In genomic region chr21:29697555-29698193, GRCh38 we compare ENCODE assay signal across 15 cellular contexts.
DNase-seq lines count a peak whose midpoint lies in the region; ATAC-seq, FAIRE-seq and TF ChIP-seq lines count a peak whose summit lies in the region.
"Had no signal": no experiment of that assay in that cellular context is flagged by ENCODE, and none has a peak within 500 bp of the region (broad histone marks: within the 10 kb centered on the region; RNA-seq: fewer than 3 reads in every experiment).

No MANE protein-coding gene starts in this region.

- TF ChIP-seq CTCF in astrocyte (IDR thresholded peaks at IDR 0.05; ENCODE audit: insufficient read depth, low read depth, low read length): no peak

- in situ Hi-C loops in HAP-1 (cut with MboI; ENCODE audit: low sequenced_read_pairs): no loop called here

- H3K9me3 ChIP-seq in astrocyte (ENCODE audit: insufficient read depth, low read depth, low read length): no peaks in the 10 kb centered on the region
- no peaks in the 10 kb centered on the region; the same call in none of the 2 replicates for H3K9me3 ChIP-seq in HAP-1
- H3K9me3 ChIP-seq: esophagus squamous epithelium had no signal

- no peak overlapping the region for H3K27ac ChIP-seq in astrocyte (ENCODE audit: low read depth, low read length)
- H3K27ac ChIP-seq: esophagus squamous epithelium had no signal

- H3K27ac Mint-ChIP-seq in astrocyte (ENCODE audit: unreplicated experiment): no peak overlapping the region
- H3K27ac Mint-ChIP-seq: nephron progenitor cell had no signal

- H3K36me3 Mint-ChIP-seq in astrocyte (ENCODE audit: low read depth, unreplicated experiment): no peaks in the 10 kb centered on the region

- peak; percentile 15 for DNase-seq in Daoy (ENCODE audit: low read depth)
- peak; percentile 30 for DNase-seq in astrocyte (ENCODE audit: low read depth)
- no peak for DNase-seq in HAP-1 (ENCODE audit: low spot score in 2 of 2)
- DNase-seq in NCI-H187 (lab: John Stamatoyannopoulos, UW): no peak
- no peak for DNase-seq in stimulated activated CD4-positive, alpha-beta T cell treated with anti-CD3 and anti-CD28 coated beads, Interleukin-4, amount 100 ng/mL, for 4 hours
- DNase-seq: activated CD8-positive, alpha-beta memory T cell treated with anti-CD3 and anti-CD28 coated beads, Interleukin-2, amount 50 U/mL, for 48 hours; esophagus squamous epithelium; NCI-H146; nephron progenitor cell; PC-3; stimulated activated naive CD4-positive, alpha-beta T cell treated with Interleukin-2 at 50 U/mL for 16 hours had no signal

- no peak overlapping the region for H3K9ac ChIP-seq in astrocyte (ENCODE audit: low read length)

- H3K4me1 ChIP-seq in astrocyte (ENCODE audit: insufficient read depth, low read length): peaks cover 5% of the 10 kb centered on the region
- no peaks in the 10 kb centered on the region for H3K4me1 ChIP-seq in HAP-1
- H3K4me1 ChIP-seq: esophagus squamous epithelium had no signal

- peak overlapping the region; percentile 15 for H3K4me2 ChIP-seq in astrocyte (ENCODE audit: low read length)

- peak; percentile 63 for ATAC-seq in GM21390 (IDR thresholded peaks at IDR 0.05; ENCODE audit: unreplicated experiment)
- ATAC-seq in HG03575 (IDR thresholded peaks at IDR 0.05; ENCODE audit: extremely low read depth, insufficient number of reproducible peaks, low FRiP score, unreplicated experiment): peak; percentile 61
- no peak for ATAC-seq in GM19452 (IDR thresholded peaks at IDR 0.05; ENCODE audit: unreplicated experiment)
- ATAC-seq: PC-3 had no signal

- no peak for FAIRE-seq in astrocyte (lab: Jason Lieb, UNC)
- FAIRE-seq: islet of Langerhans had no signal

- H3K27me3 Mint-ChIP-seq in astrocyte (ENCODE audit: low read depth, unreplicated experiment): no peaks in the 10 kb centered on the region

- no peak overlapping the region for H2AFZ ChIP-seq in astrocyte (ENCODE audit: low read depth, low read length)

- no peaks in the 10 kb centered on the region for H3K4me1 Mint-ChIP-seq in astrocyte (ENCODE audit: low read depth, unreplicated experiment)

- no peak overlapping the region for H3K4me3 ChIP-seq in astrocyte (ENCODE audit: insufficient read depth, low read depth, low read length)
- H3K4me3 ChIP-seq in HAP-1: no peak overlapping the region
- H3K4me3 ChIP-seq: esophagus squamous epithelium had no signal

- no peak overlapping the region for H3K4me3 Mint-ChIP-seq in astrocyte (ENCODE audit: unreplicated experiment)
- H3K4me3 Mint-ChIP-seq: nephron progenitor cell had no signal

- no peaks in the 10 kb centered on the region for H3K79me2 ChIP-seq in astrocyte (ENCODE audit: insufficient read depth, low read length)

- H3K9me3 Mint-ChIP-seq in astrocyte (ENCODE audit: unreplicated experiment): peaks cover 3% of the 10 kb centered on the region

- no peaks in the 10 kb centered on the region for H4K20me1 ChIP-seq in astrocyte (ENCODE audit: insufficient read depth, low read length)

- H3K36me3 ChIP-seq in astrocyte (ENCODE audit: insufficient read depth, low read length): no peaks in the 10 kb centered on the region
- no peaks in the 10 kb centered on the region for H3K36me3 ChIP-seq in HAP-1 (replicated peaks)
- H3K36me3 ChIP-seq: esophagus squamous epithelium had no signal

- H3K27me3 ChIP-seq in astrocyte (ENCODE audit: insufficient read depth, low read length) (no peaks in the 10 kb centered on the region), HAP-1 (ENCODE audit: low read depth) (no peaks in the 10 kb centered on the region)
- H3K27me3 ChIP-seq: esophagus squamous epithelium had no signal

Comparison
In these comparisons a context has a peak if more than half of its experiments do, and no peak if none do; other contexts are left out.
1. DNase-seq: peak in Daoy (single experiment) and astrocyte (single experiment); none in HAP-1 (0 of 2), NCI-H187 (0 of 2) and stimulated activated CD4-positive, alpha-beta T cell treated with anti-CD3 and anti-CD28 coated beads, Interleukin-4, amount 100 ng/mL, for 4 hours (0 of 2).